Comparison of ENCODE assay signal across 16 cellular contexts in the genomic region with DNA sequence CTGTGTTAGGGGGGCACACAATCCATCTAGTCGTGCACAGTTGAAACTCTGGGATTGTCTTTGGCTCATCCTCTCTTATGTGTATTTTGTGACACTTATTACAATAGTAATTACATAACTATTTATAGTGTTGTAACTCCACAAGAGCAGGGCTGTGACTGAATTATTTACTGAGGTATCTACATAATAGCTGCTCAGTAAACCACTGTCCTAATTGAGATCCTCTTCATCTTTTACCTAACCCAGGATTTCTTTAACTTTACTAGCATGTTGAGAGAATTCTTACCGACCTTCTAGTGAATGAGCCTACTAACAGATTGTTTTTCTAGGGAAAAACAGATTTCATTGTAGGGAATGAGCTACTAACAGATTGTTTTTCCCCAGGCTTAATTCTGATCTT. TPM values are rescaled to one million over a fixed set of nuclear protein-coding genes. Genes with fewer than 3 reads are reported as not detected.
DNase-seq lines count a peak whose midpoint lies in the region; ATAC-seq and TF ChIP-seq lines count a peak whose summit lies in the region.
"Had no signal": no experiment of that assay in that cellular context is flagged by ENCODE, and none has a peak within 500 bp of the region (broad histone marks: within the 10 kb centered on the region; RNA-seq: fewer than 3 reads in every experiment).

No MANE protein-coding gene starts in this region.

- H3K36me3 Mint-ChIP-seq in CD14-positive monocyte (peaks cover 44 to 49% of the 10 kb centered on the region in 2 donors), IgD-negative memory B cell (peaks cover 5% of the 10 kb centered on the region), WTC11 (peaks cover 7% of the 10 kb centered on the region; the same call in 1 of the 2 replicates)
- H3K36me3 Mint-ChIP-seq in stimulated activated memory B cell treated with anti-CD40 and anti-IgM and Interleukin-4, amounts not matched to agents 10 μg/mL and 1 μg/mL and 100 μg/mL, for 72 hours, result peaks cover 57% of the 10 kb centered on the region

- TF ChIP-seq CTCF in CD14-positive monocyte (IDR thresholded peaks at IDR 0.05) (no peak), WTC11 (IDR thresholded peaks at IDR 0.05) (no peak)

- H3K4me1 Mint-ChIP-seq in CD14-positive monocyte, result peaks cover 80% of the 10 kb centered on the region
- H3K4me1 Mint-ChIP-seq in IgD-negative memory B cell, result peaks cover 71 to 77% (median 76%) of the 10 kb centered on the region in 3 donors
- peaks cover 10% of the 10 kb centered on the region for H3K4me1 Mint-ChIP-seq in WTC11
- H3K4me1 Mint-ChIP-seq in stimulated activated memory B cell treated with anti-CD40 and anti-IgM and Interleukin-4, amounts not matched to agents 10 μg/mL and 1 μg/mL and 100 μg/mL, for 72 hours, result peaks cover 88% of the 10 kb centered on the region

- POLR2A ChIA-PET in WTC11 (lab: Charles Lee), result no interaction called here

- DNase-seq in CD14-positive monocyte (ENCODE audit: low spot score), result no peak
- no peak for DNase-seq in WTC11 (ENCODE audit: low spot score)
- DNase-seq in GM03348 (ENCODE audit: low spot score), result no peak
- DNase-seq in stimulated activated CD4-positive, alpha-beta T cell treated with anti-CD3 and anti-CD28 coated beads, Interleukin-15, amount 100 ng/mL, for 24 hours, result no peak
- DNase-seq: ACHN; C1 segment of cervical spinal cord; CD8-positive, alpha-beta T cell; COR-L47; DND-41; GF-D8; GM23248; H7; IMR-90 had no signal

- H3K27ac Mint-ChIP-seq in CD14-positive monocyte (peak overlapping the region in 4 of 7 donors; percentile 34 to 74 (median 60)), IgD-negative memory B cell (peak overlapping the region in 2 of 3 donors; percentile 43 to 60), WTC11 (peak overlapping the region; percentile 2; the same call in 1 of the 2 replicates)
- H3K27ac Mint-ChIP-seq in stimulated activated memory B cell treated with anti-CD40 and anti-IgM and Interleukin-4, amounts not matched to agents 10 μg/mL and 1 μg/mL and 100 μg/mL, for 72 hours, result peak overlapping the region; percentile 77
- H3K27ac Mint-ChIP-seq: CD8-positive, alpha-beta T cell had no signal

- CTCF ChIA-PET in WTC11 (lab: Charles Lee), result interaction anchor here (1.0 kb wide), 1 partner anchor 12 kb away, joined by 6 read pairs; a partner anchor contains a TSS

- intact Hi-C loops in CD14-positive monocyte (cut with micrococcal nuclease), result no loop called here

- H3K9me3 Mint-ChIP-seq in CD14-positive monocyte (no peaks in the 10 kb centered on the region), IgD-negative memory B cell (no peaks in the 10 kb centered on the region), WTC11 (no peaks in the 10 kb centered on the region)
- H3K9me3 Mint-ChIP-seq in stimulated activated memory B cell treated with anti-CD40 and anti-IgM and Interleukin-4, amounts not matched to agents 10 μg/mL and 1 μg/mL and 100 μg/mL, for 72 hours, result no peaks in the 10 kb centered on the region
- H3K9me3 Mint-ChIP-seq: CD8-positive, alpha-beta T cell had no signal

- peaks cover 0 to 2% (median 0%) of the 10 kb centered on the region in 3 donors for H3K27me3 Mint-ChIP-seq in CD14-positive monocyte (ENCODE audit: low read depth in 3 of 3)
- H3K27me3 Mint-ChIP-seq in IgD-negative memory B cell, result peaks cover 1% of the 10 kb centered on the region
- no peaks in the 10 kb centered on the region for H3K27me3 Mint-ChIP-seq in WTC11 (ENCODE audit: low read depth)
- H3K27me3 Mint-ChIP-seq in stimulated activated memory B cell treated with anti-CD40 and anti-IgM and Interleukin-4, amounts not matched to agents 10 μg/mL and 1 μg/mL and 100 μg/mL, for 72 hours, result no peaks in the 10 kb centered on the region

- no peak overlapping the region for H3K4me3 Mint-ChIP-seq in CD14-positive monocyte
- H3K4me3 Mint-ChIP-seq in IgD-negative memory B cell, result no peak overlapping the region
- no peak overlapping the region for H3K4me3 Mint-ChIP-seq in WTC11
- H3K4me3 Mint-ChIP-seq in stimulated activated memory B cell treated with anti-CD40 and anti-IgM and Interleukin-4, amounts not matched to agents 10 μg/mL and 1 μg/mL and 100 μg/mL, for 72 hours, result no peak overlapping the region
- H3K4me3 Mint-ChIP-seq: CD8-positive, alpha-beta T cell had no signal

- ATAC-seq in WTC11 (no peak), HG03342 (IDR thresholded peaks at IDR 0.05; ENCODE audit: unreplicated experiment) (no peak)
- ATAC-seq in stimulated activated memory B cell treated with anti-CD40 and anti-IgM and Interleukin-4, amounts not matched to agents 10 μg/mL and 1 μg/mL and 100 μg/mL, for 72 hours, result no peak
- ATAC-seq: CD8-positive, alpha-beta T cell had no signal

TF ChIP-seq in WTC11, 78 proteins besides CTCF, POLR2A, EP300 and RAD21:
- TF ChIP-seq, protein P1, sequence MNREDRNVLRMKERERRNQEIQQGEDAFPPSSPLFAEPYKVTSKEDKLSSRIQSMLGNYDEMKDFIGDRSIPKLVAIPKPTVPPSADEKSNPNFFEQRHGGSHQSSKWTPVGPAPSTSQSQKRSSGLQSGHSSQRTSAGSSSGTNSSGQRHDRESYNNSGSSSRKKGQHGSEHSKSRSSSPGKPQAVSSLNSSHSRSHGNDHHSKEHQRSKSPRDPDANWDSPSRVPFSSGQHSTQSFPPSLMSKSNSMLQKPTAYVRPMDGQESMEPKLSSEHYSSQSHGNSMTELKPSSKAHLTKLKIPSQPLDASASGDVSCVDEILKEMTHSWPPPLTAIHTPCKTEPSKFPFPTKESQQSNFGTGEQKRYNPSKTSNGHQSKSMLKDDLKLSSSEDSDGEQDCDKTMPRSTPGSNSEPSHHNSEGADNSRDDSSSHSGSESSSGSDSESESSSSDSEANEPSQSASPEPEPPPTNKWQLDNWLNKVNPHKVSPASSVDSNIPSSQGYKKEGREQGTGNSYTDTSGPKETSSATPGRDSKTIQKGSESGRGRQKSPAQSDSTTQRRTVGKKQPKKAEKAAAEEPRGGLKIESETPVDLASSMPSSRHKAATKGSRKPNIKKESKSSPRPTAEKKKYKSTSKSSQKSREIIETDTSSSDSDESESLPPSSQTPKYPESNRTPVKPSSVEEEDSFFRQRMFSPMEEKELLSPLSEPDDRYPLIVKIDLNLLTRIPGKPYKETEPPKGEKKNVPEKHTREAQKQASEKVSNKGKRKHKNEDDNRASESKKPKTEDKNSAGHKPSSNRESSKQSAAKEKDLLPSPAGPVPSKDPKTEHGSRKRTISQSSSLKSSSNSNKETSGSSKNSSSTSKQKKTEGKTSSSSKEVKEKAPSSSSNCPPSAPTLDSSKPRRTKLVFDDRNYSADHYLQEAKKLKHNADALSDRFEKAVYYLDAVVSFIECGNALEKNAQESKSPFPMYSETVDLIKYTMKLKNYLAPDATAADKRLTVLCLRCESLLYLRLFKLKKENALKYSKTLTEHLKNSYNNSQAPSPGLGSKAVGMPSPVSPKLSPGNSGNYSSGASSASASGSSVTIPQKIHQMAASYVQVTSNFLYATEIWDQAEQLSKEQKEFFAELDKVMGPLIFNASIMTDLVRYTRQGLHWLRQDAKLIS (CRISPR knock-in tag; IDR thresholded peaks at IDR 0.05; ENCODE audit: borderline replicate concordance), result no peak
- TF ChIP-seq, protein P2, sequence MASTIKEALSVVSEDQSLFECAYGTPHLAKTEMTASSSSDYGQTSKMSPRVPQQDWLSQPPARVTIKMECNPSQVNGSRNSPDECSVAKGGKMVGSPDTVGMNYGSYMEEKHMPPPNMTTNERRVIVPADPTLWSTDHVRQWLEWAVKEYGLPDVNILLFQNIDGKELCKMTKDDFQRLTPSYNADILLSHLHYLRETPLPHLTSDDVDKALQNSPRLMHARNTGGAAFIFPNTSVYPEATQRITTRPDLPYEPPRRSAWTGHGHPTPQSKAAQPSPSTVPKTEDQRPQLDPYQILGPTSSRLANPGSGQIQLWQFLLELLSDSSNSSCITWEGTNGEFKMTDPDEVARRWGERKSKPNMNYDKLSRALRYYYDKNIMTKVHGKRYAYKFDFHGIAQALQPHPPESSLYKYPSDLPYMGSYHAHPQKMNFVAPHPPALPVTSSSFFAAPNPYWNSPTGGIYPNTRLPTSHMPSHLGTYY (CRISPR knock-in tag; IDR thresholded peaks at IDR 0.05), result no peak
TF ChIP-seq in WTC11: peak in this region for 0.

RNA-seq across cellular contexts. Expression of a gene that starts 11.1 kb away (rescaled TPM):
- polyA plus RNA-seq in CD14-positive monocyte (10 to 100 TPM; 45.3 to 63.3 TPM), IgD-negative memory B cell (17.4 TPM)
- total RNA-seq in WTC11 (2021), result 23.4 to 29.5 TPM (median 28.4 TPM) in 3 replicates

RNA-seq across cellular contexts. Expression of a gene that starts 11.2 kb away (rescaled TPM):
- polyA plus RNA-seq in CD14-positive monocyte (1 to 10 TPM; 3.8 to 5.1 TPM), IgD-negative memory B cell (4.7 TPM)
- total RNA-seq in WTC11 (2021), result 4.4 to 5.8 TPM (median 5.7 TPM) in 3 replicates

Comparison
In these comparisons a context has a peak if more than half of its experiments do, and no peak if none do; other contexts are left out.
1. H3K27ac Mint-ChIP-seq: peak in every context shown above with its lines; median percentile 77 in stimulated activated memory B cell treated with anti-CD40 and anti-IgM and Interleukin-4, amounts not matched to agents 10 μg/mL and 1 μg/mL and 100 μg/mL, for 72 hours; 60 in CD14-positive monocyte; 52 in IgD-negative memory B cell; 2 in WTC11.